8 cellular contexts compared by ENCODE assay signal in genomic region chr7:130942211-130942964, GRCh38.
DNase-seq lines count a peak whose midpoint lies in the region; ATAC-seq, FAIRE-seq and TF ChIP-seq lines count a peak whose summit lies in the region.

No MANE protein-coding gene starts in this region.

- H3K36me3 ChIP-seq in BE2C (no peaks in the 10 kb centered on the region; the same call in 1 of the 2 replicates), MG63 (peaks cover 53% of the 10 kb centered on the region), bronchial epithelial cell (ENCODE audit: control insufficient read depth, insufficient read depth, low read length) (no peaks in the 10 kb centered on the region), mucosa of rectum (ENCODE audit: control insufficient read depth in 2 of 2, insufficient read depth in 2 of 2, low read length in 2 of 2) (no peaks in the 10 kb centered on the region)

- no peak for DNase-seq in BE2C
- DNase-seq in MG63: peak; percentile 49
- peak; percentile 88 for DNase-seq in bronchial epithelial cell (ENCODE audit: low read depth)
- DNase-seq in D341Med (ENCODE audit: low spot score): no peak

- ATAC-seq in HG03432 (IDR thresholded peaks at IDR 0.05; ENCODE audit: unreplicated experiment) (no peak), HG03457 (IDR thresholded peaks at IDR 0.05; ENCODE audit: unreplicated experiment) (no peak), HG03442 (IDR thresholded peaks at IDR 0.05; ENCODE audit: unreplicated experiment) (no peak)

- H3K4me3 ChIP-seq in BE2C (ENCODE audit: low read depth, low read length) (peak overlapping the region; percentile 71), MG63 (peak overlapping the region; percentile 58), bronchial epithelial cell (ENCODE audit: low read depth, low read length) (peak overlapping the region; percentile 51), mucosa of rectum (ENCODE audit: low read length in 2 of 2) (peak overlapping the region; percentile 40 to 83)

- peaks cover 7% of the 10 kb centered on the region; the same call in 1 of the 2 replicates for H3K4me1 ChIP-seq in BE2C
- H3K4me1 ChIP-seq in mucosa of rectum (ENCODE audit: control insufficient read depth in 2 of 2, insufficient read depth in 2 of 2, low read length in 2 of 2): peaks cover 11 to 22% of the 10 kb centered on the region in 2 donors

- H3K9ac ChIP-seq in mucosa of rectum (ENCODE audit: low read depth in 1 of 2, low read length in 2 of 2): peak overlapping the region; percentile 72 to 82

- H3K9me3 ChIP-seq in BE2C (no peaks in the 10 kb centered on the region), MG63 (no peaks in the 10 kb centered on the region), mucosa of rectum (ENCODE audit: control insufficient read depth in 2 of 2, low read length in 2 of 2) (no peaks in the 10 kb centered on the region)

- TF ChIP-seq CTCF in BE2C (IDR thresholded peaks at IDR 0.05; ENCODE audit: low read depth, low read length) (no peak), bronchial epithelial cell (IDR thresholded peaks at IDR 0.05; ENCODE audit: insufficient read depth, low read length, severe bottlenecking) (no peak)

- no peak for FAIRE-seq in bronchial epithelial cell (lab: Jason Lieb, UNC)

- H3K27me3 ChIP-seq in BE2C (no peaks in the 10 kb centered on the region), MG63 (no peaks in the 10 kb centered on the region), bronchial epithelial cell (ENCODE audit: control insufficient read depth, insufficient read depth, low read length) (no peaks in the 10 kb centered on the region), mucosa of rectum (ENCODE audit: control insufficient read depth in 2 of 2, insufficient read depth in 2 of 2, low read length in 2 of 2) (no peaks in the 10 kb centered on the region)

- H3K27ac ChIP-seq in mucosa of rectum (ENCODE audit: low read depth in 2 of 2, low read length in 2 of 2): peak overlapping the region; percentile 70 to 93

Comparison
In these comparisons a context has a peak if more than half of its experiments do, and no peak if none do; other contexts are left out.
1. DNase-seq: peak in MG63 (single experiment) and bronchial epithelial cell (single experiment); none in BE2C (single experiment) and D341Med (single experiment).
2. Peak in every context shown above with its lines, with median percentiles within 50 percentile points of each other: H3K4me3 ChIP-seq.